15 cellular contexts compared by ENCODE assay signal in the genomic region with DNA sequence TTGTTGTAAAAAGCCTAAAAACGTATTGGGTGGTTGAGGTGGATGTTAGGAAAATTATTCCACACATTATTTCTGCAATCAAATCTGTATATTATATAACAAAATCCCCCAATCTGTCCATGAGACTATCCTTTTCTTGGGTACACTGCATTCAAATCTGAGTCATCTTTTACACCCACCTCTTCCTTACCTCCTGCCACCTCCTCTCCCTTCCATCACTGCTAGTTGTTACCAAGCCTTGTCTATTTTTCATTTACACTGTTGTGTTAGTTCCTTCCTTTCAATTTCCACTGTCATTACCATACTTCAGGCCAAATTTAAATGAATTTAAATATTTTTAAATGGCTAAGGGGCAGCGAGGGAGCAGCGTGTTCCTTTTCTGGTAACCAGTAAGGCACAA.
A peak's percentile ranks its signal among the peaks of the same experiment; 100 is the strongest.
DNase-seq lines count a peak whose midpoint lies in the region; ATAC-seq and TF ChIP-seq lines count a peak whose summit lies in the region.
"Had no signal": no experiment of that assay in that cellular context is flagged by ENCODE, and none has a peak within 500 bp of the region (broad histone marks: within the 10 kb centered on the region; RNA-seq: fewer than 3 reads in every experiment).

No MANE protein-coding gene starts in this region.

- peaks cover 1% of the 10 kb centered on the region for H3K9me3 Mint-ChIP-seq in neural crest cell
- H3K9me3 Mint-ChIP-seq: CD4-positive, CD25-positive, alpha-beta regulatory T cell had no signal

- WGBS in SK-N-SH (ENCODE audit: low lambda C conversion rate) = 3% methylated on average over 3 of the region's 3 CpGs

- DNase-seq in Ammon's horn (ENCODE audit: low spot score) (peak; percentile 24), ascending aorta (ENCODE audit: low spot score in 2 of 2) (no peak), neural crest cell (ENCODE audit: low read depth, low spot score) (no peak), tibial artery (no peak), mesenteric fat pad (ENCODE audit: low spot score) (no peak), SK-N-SH (no peak)
- DNase-seq: 8988T; CD4-positive, CD25-positive, alpha-beta regulatory T cell; CD8-positive, alpha-beta memory T cell; GM23248 had no signal

- peaks cover 0 to 20% of the 10 kb centered on the region in 2 donors for H3K4me1 ChIP-seq in ascending aorta
- H3K4me1 ChIP-seq in tibial artery = peaks cover 0 to 38% (median 2%) of the 10 kb centered on the region in 4 donors
- H3K4me1 ChIP-seq in SK-N-SH (ENCODE audit: control insufficient read depth in 1 of 2, insufficient read depth in 2 of 2, low read depth in 1 of 2, low read length in 1 of 2) = no peaks in the 10 kb centered on the region
- H3K4me1 ChIP-seq: BLaER1 treated with 17β-estradiol and CSF1 and Interleukin-3, amounts not matched to agents 10 nM and 100 nM; HAP-1 had no signal

- H3K4me3 Mint-ChIP-seq in neural crest cell = no peak overlapping the region
- H3K4me3 Mint-ChIP-seq: B cell; CD4-positive, CD25-positive, alpha-beta regulatory T cell; CD8-positive, alpha-beta memory T cell had no signal

- H4K20me1 ChIP-seq in SK-N-SH (ENCODE audit: insufficient read depth) = no peaks in the 10 kb centered on the region
- H4K20me1 ChIP-seq: BLaER1 treated with 17β-estradiol and CSF1 and Interleukin-3, amounts not matched to agents 10 nM and 100 nM had no signal

- no peak overlapping the region for H3K4me3 ChIP-seq in ascending aorta
- H3K4me3 ChIP-seq in tibial artery = no peak overlapping the region
- H3K4me3 ChIP-seq in SK-N-SH (ENCODE audit: low read depth in 2 of 2, low read length in 1 of 2) = no peak overlapping the region; a peak in 1 of 4 replicates
- H3K4me3 ChIP-seq: BLaER1 treated with 17β-estradiol and CSF1 and Interleukin-3, amounts not matched to agents 10 nM and 100 nM; GM23248; HAP-1 had no signal

- peak overlapping the region; percentile 42 to 52 for H3K27ac ChIP-seq in ascending aorta
- H3K27ac ChIP-seq in tibial artery = peak overlapping the region; percentile 1
- H3K27ac ChIP-seq in SK-N-SH (ENCODE audit: low read depth in 2 of 2, low read length in 1 of 2) = no peak overlapping the region
- H3K27ac ChIP-seq: BLaER1 treated with 17β-estradiol and CSF1 and Interleukin-3, amounts not matched to agents 10 nM and 100 nM; GM23248; HL-60 had no signal

- peaks cover 53 to 72% of the 10 kb centered on the region in 2 donors for H3K36me3 ChIP-seq in ascending aorta
- peaks cover 6 to 29% (median 19%) of the 10 kb centered on the region in 3 donors for H3K36me3 ChIP-seq in tibial artery
- H3K36me3 ChIP-seq in SK-N-SH (replicated peaks in 1 of 2; ENCODE audit: control insufficient read depth in 1 of 2, insufficient read depth in 2 of 2, low read length in 1 of 2) = no peaks in the 10 kb centered on the region
- H3K36me3 ChIP-seq: HAP-1 had no signal

- no peaks in the 10 kb centered on the region for H3K9me3 ChIP-seq in ascending aorta
- no peaks in the 10 kb centered on the region for H3K9me3 ChIP-seq in tibial artery
- H3K9me3 ChIP-seq in SK-N-SH = no peaks in the 10 kb centered on the region
- H3K9me3 ChIP-seq: BLaER1 treated with 17β-estradiol and CSF1 and Interleukin-3, amounts not matched to agents 10 nM and 100 nM; HAP-1 had no signal

- TF ChIP-seq CTCF in ascending aorta (IDR thresholded peaks at IDR 0.05) (no peak), neural crest cell (conservative IDR thresholded peaks at IDR 0.05) (no peak), tibial artery (IDR thresholded peaks at IDR 0.05) (no peak), SK-N-SH (IDR thresholded peaks at IDR 0.05) (no peak)

- no peaks in the 10 kb centered on the region for H3K79me2 ChIP-seq in SK-N-SH (ENCODE audit: insufficient read depth)

- no peaks in the 10 kb centered on the region for H3F3A ChIP-seq in SK-N-SH (replicated peaks; ENCODE audit: insufficient read depth)

- no peaks in the 10 kb centered on the region for H3K9me2 ChIP-seq in SK-N-SH

- H3K9ac ChIP-seq in SK-N-SH = no peak overlapping the region
- H3K9ac ChIP-seq: BLaER1 treated with 17β-estradiol and CSF1 and Interleukin-3, amounts not matched to agents 10 nM and 100 nM; GM23248 had no signal

- TF ChIP-seq RAD21 in SK-N-SH (IDR thresholded peaks at IDR 0.05; ENCODE audit: low read length) = no peak

- intact Hi-C loops in ascending aorta (cut with DNase I) = no loop called here
- intact Hi-C loops in tibial artery (cut with DNase I; ENCODE audit: low total_unique reads) = no loop called here

- no peak for ATAC-seq in HG02759 (IDR thresholded peaks at IDR 0.05; ENCODE audit: unreplicated experiment)

- no peak overlapping the region for H2AFZ ChIP-seq in SK-N-SH (ENCODE audit: low read depth)
- H2AFZ ChIP-seq: GM23248 had no signal

- H3K4me1 Mint-ChIP-seq in neural crest cell = no peaks in the 10 kb centered on the region
- H3K4me1 Mint-ChIP-seq: B cell; CD4-positive, CD25-positive, alpha-beta regulatory T cell; CD8-positive, alpha-beta memory T cell had no signal

- H3K36me3 Mint-ChIP-seq in neural crest cell (ENCODE audit: low read depth) = no peaks in the 10 kb centered on the region
- H3K36me3 Mint-ChIP-seq: CD4-positive, CD25-positive, alpha-beta regulatory T cell; CD8-positive, alpha-beta memory T cell had no signal

- H3K27me3 ChIP-seq in ascending aorta = no peaks in the 10 kb centered on the region
- no peaks in the 10 kb centered on the region for H3K27me3 ChIP-seq in tibial artery
- H3K27me3 ChIP-seq in SK-N-SH (ENCODE audit: insufficient read depth) = no peaks in the 10 kb centered on the region; the same call in 1 of the 2 replicates
- H3K27me3 ChIP-seq: BLaER1 treated with 17β-estradiol and CSF1 and Interleukin-3, amounts not matched to agents 10 nM and 100 nM had no signal

- CTCF ChIA-PET in SK-N-SH (lab: Yijun Ruan, JAX) = no interaction called here

- POLR2A ChIA-PET in SK-N-SH (lab: Yijun Ruan, JAX) = no interaction called here

- H3K4me2 ChIP-seq in SK-N-SH = no peak overlapping the region
- H3K4me2 ChIP-seq: BLaER1 treated with 17β-estradiol and CSF1 and Interleukin-3, amounts not matched to agents 10 nM and 100 nM had no signal

- no peak for TF ChIP-seq EP300 in SK-N-SH (IDR thresholded peaks at IDR 0.05; ENCODE audit: borderline replicate concordance in 1 of 2, low read depth in 1 of 2, low read length in 1 of 2)

- peak overlapping the region; percentile 60 for H3K27ac Mint-ChIP-seq in neural crest cell (ENCODE audit: unreplicated experiment)
- H3K27ac Mint-ChIP-seq: B cell; CD8-positive, alpha-beta memory T cell had no signal

- H3K27me3 Mint-ChIP-seq in neural crest cell (ENCODE audit: low read depth) = no peaks in the 10 kb centered on the region
- H3K27me3 Mint-ChIP-seq: CD4-positive, CD25-positive, alpha-beta regulatory T cell had no signal

TF ChIP-seq in SK-N-SH, 30 proteins besides CTCF, POLR2A, EP300 and RAD21:
- TF ChIP-seq JUND (IDR thresholded peaks at IDR 0.05) (no peak), FOSL2 (IDR thresholded peaks at IDR 0.05; ENCODE audit: borderline replicate concordance, low read depth) (no peak), FOXJ3 (CRISPR knock-in tag; IDR thresholded peaks at IDR 0.05) (no peak), MEF2A (IDR thresholded peaks at IDR 0.05; ENCODE audit: borderline replicate concordance, low read depth) (no peak), ELF1 (IDR thresholded peaks at IDR 0.05) (no peak), RCOR1 (IDR thresholded peaks at IDR 0.05; ENCODE audit: low read length) (no peak), CHD2 (IDR thresholded peaks at IDR 0.05; ENCODE audit: low read length, partially characterized antibody) (no peak), YY1 (IDR thresholded peaks at IDR 0.05; ENCODE audit: low read depth) (no peak), GATA2 (CRISPR knock-in tag; IDR thresholded peaks at IDR 0.05) (no peak), TAF1 (IDR thresholded peaks at IDR 0.05; ENCODE audit: borderline replicate concordance, low read depth, low read length) (no peak), TEAD4 (IDR thresholded peaks at IDR 0.05; ENCODE audit: borderline replicate concordance, insufficient read depth) (no peak), RFX5 (IDR thresholded peaks at IDR 0.05; ENCODE audit: low read length) (no peak), NRF1 (IDR thresholded peaks at IDR 0.05; ENCODE audit: low read depth, low read length) (no peak)
- TF ChIP-seq, protein P1, sequence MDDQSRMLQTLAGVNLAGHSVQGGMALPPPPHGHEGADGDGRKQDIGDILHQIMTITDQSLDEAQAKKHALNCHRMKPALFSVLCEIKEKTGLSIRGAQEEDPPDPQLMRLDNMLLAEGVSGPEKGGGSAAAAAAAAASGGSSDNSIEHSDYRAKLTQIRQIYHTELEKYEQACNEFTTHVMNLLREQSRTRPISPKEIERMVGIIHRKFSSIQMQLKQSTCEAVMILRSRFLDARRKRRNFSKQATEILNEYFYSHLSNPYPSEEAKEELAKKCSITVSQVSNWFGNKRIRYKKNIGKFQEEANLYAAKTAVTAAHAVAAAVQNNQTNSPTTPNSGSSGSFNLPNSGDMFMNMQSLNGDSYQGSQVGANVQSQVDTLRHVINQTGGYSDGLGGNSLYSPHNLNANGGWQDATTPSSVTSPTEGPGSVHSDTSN (IDR thresholded peaks at IDR 0.05) = no peak
- TF ChIP-seq, protein P2, sequence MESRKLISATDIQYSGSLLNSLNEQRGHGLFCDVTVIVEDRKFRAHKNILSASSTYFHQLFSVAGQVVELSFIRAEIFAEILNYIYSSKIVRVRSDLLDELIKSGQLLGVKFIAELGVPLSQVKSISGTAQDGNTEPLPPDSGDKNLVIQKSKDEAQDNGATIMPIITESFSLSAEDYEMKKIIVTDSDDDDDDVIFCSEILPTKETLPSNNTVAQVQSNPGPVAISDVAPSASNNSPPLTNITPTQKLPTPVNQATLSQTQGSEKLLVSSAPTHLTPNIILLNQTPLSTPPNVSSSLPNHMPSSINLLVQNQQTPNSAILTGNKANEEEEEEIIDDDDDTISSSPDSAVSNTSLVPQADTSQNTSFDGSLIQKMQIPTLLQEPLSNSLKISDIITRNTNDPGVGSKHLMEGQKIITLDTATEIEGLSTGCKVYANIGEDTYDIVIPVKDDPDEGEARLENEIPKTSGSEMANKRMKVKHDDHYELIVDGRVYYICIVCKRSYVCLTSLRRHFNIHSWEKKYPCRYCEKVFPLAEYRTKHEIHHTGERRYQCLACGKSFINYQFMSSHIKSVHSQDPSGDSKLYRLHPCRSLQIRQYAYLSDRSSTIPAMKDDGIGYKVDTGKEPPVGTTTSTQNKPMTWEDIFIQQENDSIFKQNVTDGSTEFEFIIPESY (IDR thresholded peaks at IDR 0.05; ENCODE audit: borderline replicate concordance, low read depth) = no peak

Comparison
In these comparisons a context has a peak if more than half of its experiments do, and no peak if none do; other contexts are left out.
1. H3K27ac ChIP-seq: peak in ascending aorta (2 of 2) and tibial artery (2 of 2); none in SK-N-SH (0 of 2).